ENCODE assay signal across 9 cellular contexts in the genomic region with DNA sequence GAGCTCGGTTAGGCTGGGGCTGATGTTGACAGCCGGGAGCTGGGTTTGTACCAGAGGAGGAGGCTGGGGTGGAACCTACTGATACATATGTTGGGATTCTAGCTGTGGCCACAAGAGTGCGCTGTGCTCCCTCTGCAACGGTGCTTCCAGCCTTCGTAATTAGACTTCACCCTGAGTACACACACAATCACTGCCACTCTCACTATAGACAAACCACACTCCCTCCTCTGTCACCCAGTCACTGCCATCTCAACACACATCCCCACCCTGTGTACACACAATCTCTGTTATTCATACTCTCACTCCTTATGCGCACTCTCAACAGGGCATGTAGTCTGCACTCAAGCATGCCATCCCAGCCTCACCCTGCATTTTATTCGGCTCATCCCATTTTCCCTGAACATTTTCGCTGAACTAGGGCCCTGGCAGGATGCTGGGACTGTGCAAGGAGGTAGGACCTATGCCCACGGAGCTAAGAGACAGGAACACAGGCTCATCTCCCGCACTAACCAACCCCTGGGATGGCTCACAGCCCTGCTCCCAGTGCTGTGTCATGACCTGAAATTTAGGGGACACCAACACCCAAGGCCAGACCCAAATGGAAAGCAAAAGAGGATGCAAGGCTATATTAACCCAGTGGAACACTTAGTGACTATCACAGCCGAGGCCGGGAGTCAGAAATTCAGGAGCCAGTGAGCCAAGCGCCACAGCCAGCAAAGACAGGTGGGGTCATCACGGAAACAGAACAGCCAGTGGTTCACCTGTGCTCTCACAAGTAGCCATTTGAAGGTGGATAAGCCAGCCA. TPM values are rescaled to one million over a fixed set of nuclear protein-coding genes. Genes with fewer than 3 reads are reported as not detected.
A peak's percentile ranks its signal among the peaks of the same experiment; 100 is the strongest.
DNase-seq lines count a peak whose midpoint lies in the region; ATAC-seq and TF ChIP-seq lines count a peak whose summit lies in the region.
"Had no signal": no experiment of that assay in that cellular context is flagged by ENCODE, and none has a peak within 500 bp of the region (broad histone marks: within the 10 kb centered on the region; RNA-seq: fewer than 3 reads in every experiment).

No MANE protein-coding gene starts in this region.

- peak; percentile 84 for TF ChIP-seq CTCF in Calu3 (IDR thresholded peaks at IDR 0.05; ENCODE audit: unreplicated experiment)

- peaks cover 18 to 76% of the 10 kb centered on the region in 2 experiments for H3K27me3 ChIP-seq in mesenchymal stem cell (ENCODE audit: control insufficient read depth in 1 of 2, insufficient read depth in 1 of 2, low read length in 2 of 2)

- no peak overlapping the region for H3K4me3 Mint-ChIP-seq in Calu3 (ENCODE audit: low read depth, unreplicated experiment)
- no peak overlapping the region for H3K4me3 Mint-ChIP-seq in activated CD4-positive, alpha-beta memory T cell treated with anti-CD3 and anti-CD28 coated beads for 36 hours
- H3K4me3 Mint-ChIP-seq: IgD-negative memory B cell had no signal

- DNase-seq in Calu3 (peak; percentile 70), NCI-H774 (lab: John Stamatoyannopoulos, UW) (peak; percentile 86), mesenchymal stem cell (peak; percentile 61)
- DNase-seq in activated CD4-positive, alpha-beta memory T cell treated with anti-CD3 and anti-CD28 coated beads for 36 hours = peak; percentile 80
- peak; percentile 18 for DNase-seq in effector CD8-positive, alpha-beta T cell (lab: John Stamatoyannopoulos, UW)
- DNase-seq in stimulated activated CD8-positive, alpha-beta memory T cell treated with anti-CD3 and anti-CD28 coated beads, Interleukin-15, amount 100 ng/mL, for 1 hour (ENCODE audit: low read depth) = peak; percentile 33

- peaks cover 12% of the 10 kb centered on the region for H3K27me3 Mint-ChIP-seq in Calu3 (ENCODE audit: unreplicated experiment)
- peaks cover 50% of the 10 kb centered on the region for H3K27me3 Mint-ChIP-seq in activated CD4-positive, alpha-beta memory T cell treated with anti-CD3 and anti-CD28 coated beads for 36 hours

- H2BK120ac ChIP-seq in mesenchymal stem cell (ENCODE audit: low read depth, low read length) = no peak overlapping the region

- no peak overlapping the region for H3K9ac ChIP-seq in mesenchymal stem cell (ENCODE audit: low read length)

- H3K9me3 ChIP-seq in mesenchymal stem cell (ENCODE audit: control insufficient read depth, low read length) = peaks cover 5% of the 10 kb centered on the region

- POLR2A ChIA-PET in activated CD4-positive, alpha-beta memory T cell treated with anti-CD3 and anti-CD28 coated beads for 36 hours (lab: Charles Lee) = interaction anchor here (0.9 kb wide), 1 partner anchor 244 kb away, joined by 3 read pairs; no protein-coding TSS in a partner anchor

- WGBS in mesenchymal stem cell = 52% methylated on average over 14 of the region's 14 CpGs

- no peak overlapping the region for H3K14ac ChIP-seq in mesenchymal stem cell (ENCODE audit: low read length in 2 of 2)

- no peak overlapping the region for H2BK5ac ChIP-seq in mesenchymal stem cell (ENCODE audit: low read depth, low read length, poor library complexity, severe bottlenecking)

- peaks cover 36% of the 10 kb centered on the region for H3K36me3 Mint-ChIP-seq in Calu3 (ENCODE audit: insufficient read depth, unreplicated experiment)
- H3K36me3 Mint-ChIP-seq in activated CD4-positive, alpha-beta memory T cell treated with anti-CD3 and anti-CD28 coated beads for 36 hours = no peaks in the 10 kb centered on the region
- H3K36me3 Mint-ChIP-seq: IgD-negative memory B cell had no signal

- CTCF ChIA-PET in Calu3 (lab: Charles Lee) = interaction anchor here (0.6 to 1.4 kb wide), 6 partner anchors 24 to 1158 kb away, joined by 3 to 7 read pairs (median 5); no protein-coding TSS in a partner anchor
- CTCF ChIA-PET in activated CD4-positive, alpha-beta memory T cell treated with anti-CD3 and anti-CD28 coated beads for 36 hours (lab: Charles Lee) = interaction anchor here (0.6 to 5.8 kb wide), 10 partner anchors 10 to 104 kb away, joined by 3 to 67 read pairs (median 5); no protein-coding TSS in a partner anchor

- peak overlapping the region; percentile 7 for H4K8ac ChIP-seq in mesenchymal stem cell (ENCODE audit: low read length)

- H2AFZ ChIP-seq in mesenchymal stem cell (ENCODE audit: low read depth, low read length) = no peak overlapping the region

- H3K27ac ChIP-seq in mesenchymal stem cell (ENCODE audit: low read length, poor library complexity, severe bottlenecking) = no peak overlapping the region

- no peak overlapping the region for H2BK15ac ChIP-seq in mesenchymal stem cell (ENCODE audit: low read depth, poor library complexity, severe bottlenecking)

- no peaks in the 10 kb centered on the region for H3K79me1 ChIP-seq in mesenchymal stem cell (replicated peaks; ENCODE audit: low read length, poor library complexity, severe bottlenecking)

- no peak overlapping the region for H3K23ac ChIP-seq in mesenchymal stem cell (ENCODE audit: low read length in 2 of 2)

- no peak overlapping the region for H4K91ac ChIP-seq in mesenchymal stem cell (ENCODE audit: low read length)

- no peaks in the 10 kb centered on the region for H3K36me3 ChIP-seq in mesenchymal stem cell (ENCODE audit: control insufficient read depth in 1 of 2, insufficient read depth in 2 of 2, low read depth in 1 of 2, low read length in 2 of 2)

- ATAC-seq in HG03571 (IDR thresholded peaks at IDR 0.05; ENCODE audit: unreplicated experiment) (peak; percentile 68), HG02870 (IDR thresholded peaks at IDR 0.05; ENCODE audit: unreplicated experiment) (no peak)

- no peak overlapping the region for H3K4me2 ChIP-seq in mesenchymal stem cell (ENCODE audit: low read length, poor library complexity, severe bottlenecking)

- peaks cover under 1% of the 10 kb centered on the region for H3K4me1 ChIP-seq in mesenchymal stem cell (ENCODE audit: control insufficient read depth, insufficient read depth, low read depth, low read length)

- BruUV-seq in Calu3 (replicated peaks; lab: Mats Ljungman, UMichigan) = no TSS peak

- no peak overlapping the region for H3K4ac ChIP-seq in mesenchymal stem cell (ENCODE audit: low read depth in 1 of 2, low read length in 2 of 2)

- no peaks in the 10 kb centered on the region for H3K9me3 Mint-ChIP-seq in Calu3 (ENCODE audit: low read depth, unreplicated experiment)
- H3K9me3 Mint-ChIP-seq in activated CD4-positive, alpha-beta memory T cell treated with anti-CD3 and anti-CD28 coated beads for 36 hours = no peaks in the 10 kb centered on the region
- H3K9me3 Mint-ChIP-seq: IgD-negative memory B cell had no signal

- no peak overlapping the region for H3K27ac Mint-ChIP-seq in Calu3 (ENCODE audit: unreplicated experiment)
- no peak overlapping the region for H3K27ac Mint-ChIP-seq in activated CD4-positive, alpha-beta memory T cell treated with anti-CD3 and anti-CD28 coated beads for 36 hours
- H3K27ac Mint-ChIP-seq: IgD-negative memory B cell had no signal

- no peak overlapping the region for H2BK12ac ChIP-seq in mesenchymal stem cell (ENCODE audit: low read length in 2 of 2)

- H3K4me1 Mint-ChIP-seq in Calu3 (ENCODE audit: low read depth, unreplicated experiment) = peaks cover 31% of the 10 kb centered on the region
- H3K4me1 Mint-ChIP-seq in activated CD4-positive, alpha-beta memory T cell treated with anti-CD3 and anti-CD28 coated beads for 36 hours (ENCODE audit: low read depth) = peaks cover 7% of the 10 kb centered on the region

- intact Hi-C loops in Calu3 (cut with micrococcal nuclease; ENCODE audit: unreplicated experiment) = loop anchor here (1.0 to 5.0 kb wide), 2 partner anchors 66 to 196 kb away; no protein-coding TSS in a partner anchor
- intact Hi-C loops in activated CD4-positive, alpha-beta memory T cell treated with anti-CD3 and anti-CD28 coated beads for 36 hours (cut with micrococcal nuclease) = loop anchor here (1.0 kb wide), 3 partner anchors 14 to 80 kb away; no protein-coding TSS in a partner anchor

- H3K4me3 ChIP-seq in mesenchymal stem cell (ENCODE audit: insufficient read depth in 1 of 2, low read depth in 1 of 2, low read length in 2 of 2) = no peak overlapping the region

- no peak overlapping the region for H3K18ac ChIP-seq in mesenchymal stem cell (ENCODE audit: low read depth in 1 of 2, low read length in 2 of 2)

- no peak overlapping the region for H2AK5ac ChIP-seq in mesenchymal stem cell (ENCODE audit: low read length, severe bottlenecking)

RNA-seq across cellular contexts. Expression of gene GJB3, which starts 5.7 kb away (rescaled TPM):
- 23.1 and 23.5 TPM in 2 replicates for total RNA-seq in Calu3 (2022)
- total RNA-seq in activated CD4-positive, alpha-beta memory T cell treated with anti-CD3 and anti-CD28 coated beads for 36 hours = not detected
- polyA plus RNA-seq in mesenchymal stem cell (2013, experiment 1 of 2) = not detected
- not detected for polyA plus RNA-seq in mesenchymal stem cell (2013, experiment 2 of 2)
- polyA plus RNA-seq: IgD-negative memory B cell had no signal

RNA-seq across cellular contexts. Expression of gene GJA4, which starts 6.1 kb away (rescaled TPM):
- total RNA-seq in Calu3 (2022) = not detected in 2 replicates
- total RNA-seq in activated CD4-positive, alpha-beta memory T cell treated with anti-CD3 and anti-CD28 coated beads for 36 hours = not detected
- not detected for polyA plus RNA-seq in mesenchymal stem cell (2013, experiment 1 of 2)
- polyA plus RNA-seq in mesenchymal stem cell (2013, experiment 2 of 2) = not detected
- polyA plus RNA-seq: IgD-negative memory B cell had no signal

RNA-seq across cellular contexts. Expression of gene GJB4, which starts 27.2 kb away (rescaled TPM):
- total RNA-seq in Calu3 (2022) = 2.5 and 2.6 TPM in 2 replicates
- not detected for total RNA-seq in activated CD4-positive, alpha-beta memory T cell treated with anti-CD3 and anti-CD28 coated beads for 36 hours
- polyA plus RNA-seq in mesenchymal stem cell (2013, experiment 1 of 2) = not detected
- not detected for polyA plus RNA-seq in mesenchymal stem cell (2013, experiment 2 of 2)
- polyA plus RNA-seq: IgD-negative memory B cell had no signal

RNA-seq across cellular contexts. Expression of gene GJB5, which starts 31.9 kb away (rescaled TPM):
- 0.73 and 1.1 TPM in 2 replicates for total RNA-seq in Calu3 (2022)
- not detected for total RNA-seq in activated CD4-positive, alpha-beta memory T cell treated with anti-CD3 and anti-CD28 coated beads for 36 hours
- not detected for polyA plus RNA-seq in mesenchymal stem cell (2013, experiment 1 of 2)
- polyA plus RNA-seq in mesenchymal stem cell (2013, experiment 2 of 2) = not detected
- polyA plus RNA-seq: IgD-negative memory B cell had no signal

Comparison
In these comparisons a context has a peak if more than half of its experiments do, and no peak if none do; other contexts are left out.
1. DNase-seq: peak in every context shown above with its lines; median percentile 86 in NCI-H774; 80 in activated CD4-positive, alpha-beta memory T cell treated with anti-CD3 and anti-CD28 coated beads for 36 hours; 70 in Calu3; 61 in mesenchymal stem cell; 33 in stimulated activated CD8-positive, alpha-beta memory T cell treated with anti-CD3 and anti-CD28 coated beads, Interleukin-15, amount 100 ng/mL, for 1 hour; 18 in effector CD8-positive, alpha-beta T cell.
2. RNA of gene GJB3, which starts 5.7 kb away (total RNA-seq): 23.1 to 23.5 TPM in Calu3; not detected in activated CD4-positive, alpha-beta memory T cell treated with anti-CD3 and anti-CD28 coated beads for 36 hours; every median in the first group is over 10 times any median in the second.